Comparison of ENCODE assay signal across 24 cellular contexts in genomic region chr17:2613089-2613808, GRCh38. TPM values are rescaled to one million over a fixed set of nuclear protein-coding genes. Genes with fewer than 3 reads are reported as not detected.
DNase-seq lines count a peak whose midpoint lies in the region; ATAC-seq and TF ChIP-seq lines count a peak whose summit lies in the region.
"Had no signal": no experiment of that assay in that cellular context is flagged by ENCODE, and none has a peak within 500 bp of the region (broad histone marks: within the 10 kb centered on the region; RNA-seq: fewer than 3 reads in every experiment).

No MANE protein-coding gene starts in this region.

- DNase-seq in GM23338 (ENCODE audit: low spot score) (no peak), H9 (no peak), islet precursor cell (peak; percentile 51), posterior vena cava (ENCODE audit: low spot score) (peak; percentile 78), 8988T (no peak), RPMI8226 (no peak)
- DNase-seq: ACHN; Caco-2; CD4-positive, alpha-beta T cell; DMS 273 treated with DMSO at 0.1 percent for 48 hours; DND-41; GOT3; Karpas-422; MV-4-11; NCI-H1105 treated with DMSO at 0.1 percent for 48 hours; NCI-H2029 treated with DMSO at 0.1 percent for 48 hours; NCI-H226; NCI-H510A treated with DMSO at 0.1 percent for 48 hours; NCI-H748 treated with DMSO at 0.1 percent for 48 hours had no signal

- no peak overlapping the region for H3K4me3 Mint-ChIP-seq in GM23338
- H3K4me3 Mint-ChIP-seq in H9 = no peak overlapping the region
- H3K4me3 Mint-ChIP-seq: CD4-positive, alpha-beta T cell had no signal

- H3F3A ChIP-seq in GM23338 (replicated peaks; ENCODE audit: low read depth) = no peaks in the 10 kb centered on the region; the same call in 1 of the 2 replicates

- H3K23me2 ChIP-seq in H9 (ENCODE audit: insufficient read length, low read depth, low read length, poor library complexity, severe bottlenecking) = no peaks in the 10 kb centered on the region

- H4K8ac ChIP-seq in H9 (replicated peaks; ENCODE audit: insufficient read length, low read depth, low read length) = no peak overlapping the region

- no peak overlapping the region for H3T11ph ChIP-seq in H9 (ENCODE audit: low read length)

- WGBS in H9 (ENCODE audit: extremely low coverage, insufficient read length, low lambda C conversion rate) = no CpG with 5 or more reads among the region's 17 CpGs

- H3K18ac ChIP-seq in H9 (ENCODE audit: insufficient read length, low read depth, low read length) = no peak overlapping the region

- H3K27ac Mint-ChIP-seq in GM23338 = no peak overlapping the region
- no peak overlapping the region for H3K27ac Mint-ChIP-seq in H9
- H3K27ac Mint-ChIP-seq: CD4-positive, alpha-beta T cell had no signal

- no peak overlapping the region for H2BK20ac ChIP-seq in H9 (ENCODE audit: low read depth, low read length, poor library complexity, severe bottlenecking)

- no peak overlapping the region for H2BK120ac ChIP-seq in H9 (ENCODE audit: low read depth, low read length, poor library complexity, severe bottlenecking)

- no peak overlapping the region for H3K23ac ChIP-seq in H9 (ENCODE audit: insufficient read length, low read depth, low read length)

- H3K79me2 ChIP-seq in GM23338 (replicated peaks; ENCODE audit: insufficient read depth) (peaks cover 100% of the 10 kb centered on the region), H9 (ENCODE audit: insufficient read depth, low read length) (peaks cover 55% of the 10 kb centered on the region)

- TF ChIP-seq CTCF in GM23338 (conservative IDR thresholded peaks at IDR 0.05; ENCODE audit: low read depth in 2 of 2) = no peak
- no peak for TF ChIP-seq CTCF in H9 (conservative IDR thresholded peaks at IDR 0.05)

- peaks cover 78% of the 10 kb centered on the region for H4K20me1 ChIP-seq in GM23338 (replicated peaks; ENCODE audit: insufficient read depth)
- H4K20me1 ChIP-seq in H9 (ENCODE audit: control insufficient read depth, insufficient read depth, insufficient read length) = no peaks in the 10 kb centered on the region

- H2BK5ac ChIP-seq in H9 (ENCODE audit: insufficient read length, low read length) = no peak overlapping the region

- intact Hi-C loops in posterior vena cava (cut with DNase I) = no loop called here

- no peak overlapping the region for H2BK12ac ChIP-seq in H9 (ENCODE audit: insufficient read length, low read depth, low read length)

- no peaks in the 10 kb centered on the region for H3K9me3 Mint-ChIP-seq in GM23338
- no peaks in the 10 kb centered on the region for H3K9me3 Mint-ChIP-seq in H9
- H3K9me3 Mint-ChIP-seq: CD4-positive, alpha-beta T cell had no signal

- H3K14ac ChIP-seq in H9 (ENCODE audit: insufficient read depth, low read length) = no peak overlapping the region

- H3K4ac ChIP-seq in H9 (ENCODE audit: low read depth, low read length) = 0 out of 2 replicates have a peak overlapping the region, but pooled peaks have one; percentile 66

- peaks cover 23% of the 10 kb centered on the region for H3K4me1 Mint-ChIP-seq in GM23338
- peaks cover 14 to 20% of the 10 kb centered on the region in 2 experiments for H3K4me1 Mint-ChIP-seq in H9

- H3K4me2 ChIP-seq in GM23338 = no peak overlapping the region
- no peak overlapping the region for H3K4me2 ChIP-seq in H9 (ENCODE audit: insufficient read depth, insufficient read length, low read length)
- H3K4me2 ChIP-seq: BLaER1 had no signal

- peaks cover 9% of the 10 kb centered on the region for H3K4me1 ChIP-seq in GM23338 (ENCODE audit: insufficient read depth)
- H3K4me1 ChIP-seq in H9 (ENCODE audit: insufficient read depth, low read length) = no peaks in the 10 kb centered on the region
- H3K4me1 ChIP-seq: SJSA1 had no signal

- H4K91ac ChIP-seq in H9 (ENCODE audit: insufficient read length, low read depth, low read length) = no peak overlapping the region

- H2AK5ac ChIP-seq in H9 (ENCODE audit: insufficient read length, low read length) = no peak overlapping the region

- H3K36me3 Mint-ChIP-seq in GM23338 (ENCODE audit: low read depth) (peaks cover 5% of the 10 kb centered on the region; the same call in 2 of the 3 replicates), H9 (ENCODE audit: insufficient read depth in 1 of 3, low read depth in 3 of 3) (peaks cover 4 to 15% (median 7%) of the 10 kb centered on the region in 3 experiments; a peak in 6 of 7 replicates)

- H3K36me3 ChIP-seq in GM23338 (ENCODE audit: insufficient read depth) = no peaks in the 10 kb centered on the region

- H3K9me3 ChIP-seq in H9 (ENCODE audit: control insufficient read depth, low read depth, low read length) = no peaks in the 10 kb centered on the region
- H3K9me3 ChIP-seq: Caco-2, SJSA1 had no signal

- H3K79me1 ChIP-seq in H9 (ENCODE audit: insufficient read depth, low read depth, low read length, poor library complexity, severe bottlenecking) = peaks cover 10% of the 10 kb centered on the region

- H3K27me3 Mint-ChIP-seq in GM23338 (ENCODE audit: insufficient read depth, low read depth, poor library complexity) (peaks cover 2% of the 10 kb centered on the region), H9 (ENCODE audit: low read depth) (no peaks in the 10 kb centered on the region)
- H3K27me3 Mint-ChIP-seq: CD4-positive, alpha-beta T cell had no signal

- H3K4me3 ChIP-seq in GM23338 = no peak overlapping the region
- H3K4me3 ChIP-seq: BLaER1, GM12878, SJSA1 had no signal

- no peak overlapping the region for H3K27ac ChIP-seq in GM23338 (ENCODE audit: low read depth)
- H3K27ac ChIP-seq in H9 (ENCODE audit: insufficient read length, low read depth, low read length) = no peak overlapping the region
- H3K27ac ChIP-seq: BLaER1, SJSA1 had no signal

- peak; percentile 51 for ATAC-seq in GM23338
- ATAC-seq in GM18517 (IDR thresholded peaks at IDR 0.05; ENCODE audit: unreplicated experiment) = no peak
- ATAC-seq: GM12878, Panc1 had no signal

- H2BK15ac ChIP-seq in H9 (ENCODE audit: low read depth, low read length) = no peak overlapping the region

- H2AFZ ChIP-seq in GM23338 (no peak overlapping the region), H9 (ENCODE audit: low read length) (no peak overlapping the region)

- H3K27me3 ChIP-seq in GM23338 (ENCODE audit: insufficient read depth) = no peaks in the 10 kb centered on the region
- no peaks in the 10 kb centered on the region; the same call in 1 of the 2 replicates for H3K27me3 ChIP-seq in H9 (ENCODE audit: insufficient read depth, low read length)
- H3K27me3 ChIP-seq: BLaER1, SJSA1 had no signal

- no peak overlapping the region for H3K9ac ChIP-seq in H9 (ENCODE audit: extremely low read depth, insufficient read length, low read length)
- H3K9ac ChIP-seq: BLaER1 had no signal

- no peak overlapping the region for H3K56ac ChIP-seq in H9 (ENCODE audit: insufficient read length, low read depth, low read length)

- H3K9me2 ChIP-seq in GM23338 (ENCODE audit: insufficient read depth) = no peaks in the 10 kb centered on the region

- H4K5ac ChIP-seq in H9 (ENCODE audit: insufficient read length, low read depth, low read length) = no peak overlapping the region

TF ChIP-seq in GM23338, 12 proteins besides CTCF, POLR2A, EP300 and RAD21:
- TF ChIP-seq REST (IDR thresholded peaks at IDR 0.05; ENCODE audit: unreplicated experiment) (no peak), ZNF331 (CRISPR knock-in tag; IDR thresholded peaks at IDR 0.05; ENCODE audit: low read depth) (no peak), NANOG (IDR thresholded peaks at IDR 0.05; ENCODE audit: borderline replicate concordance) (no peak), ETS1 (IDR thresholded peaks at IDR 0.05) (no peak), EZH2phosphoT487 (IDR thresholded peaks at IDR 0.05; ENCODE audit: unreplicated experiment) (no peak), ZNF114 (CRISPR knock-in tag; IDR thresholded peaks at IDR 0.05) (no peak), POLR2AphosphoS5 (IDR thresholded peaks at IDR 0.05; ENCODE audit: low read depth) (no peak), JUNB (IDR thresholded peaks at IDR 0.05; ENCODE audit: unreplicated experiment) (no peak)

RNA-seq across cellular contexts. Expression of gene PAFAH1B1, which starts 19.8 kb away (rescaled TPM):
- 68.5 and 69.9 TPM in 2 replicates for total RNA-seq in GM23338 (2014; rRNA removed; shearing (Covaris generic))
- polyA plus RNA-seq in GM23338 (2016; fragmentation: Nextera tagmentation; extraction: Ambion mirVana) = 71.7 and 84.4 TPM in 2 replicates
- 130 and 134 TPM in 2 replicates for total RNA-seq in H9 (2021)
- 100 to 1,000 TPM; 129 to 138 TPM for total RNA-seq in posterior vena cava

Comparison
In these comparisons a context has a peak if more than half of its experiments do, and no peak if none do; other contexts are left out.
1. DNase-seq: peak in islet precursor cell (single experiment) and posterior vena cava (single experiment); none in GM23338 (single experiment), H9 (single experiment), 8988T (single experiment) and RPMI8226 (single experiment).